In the genomic region with DNA sequence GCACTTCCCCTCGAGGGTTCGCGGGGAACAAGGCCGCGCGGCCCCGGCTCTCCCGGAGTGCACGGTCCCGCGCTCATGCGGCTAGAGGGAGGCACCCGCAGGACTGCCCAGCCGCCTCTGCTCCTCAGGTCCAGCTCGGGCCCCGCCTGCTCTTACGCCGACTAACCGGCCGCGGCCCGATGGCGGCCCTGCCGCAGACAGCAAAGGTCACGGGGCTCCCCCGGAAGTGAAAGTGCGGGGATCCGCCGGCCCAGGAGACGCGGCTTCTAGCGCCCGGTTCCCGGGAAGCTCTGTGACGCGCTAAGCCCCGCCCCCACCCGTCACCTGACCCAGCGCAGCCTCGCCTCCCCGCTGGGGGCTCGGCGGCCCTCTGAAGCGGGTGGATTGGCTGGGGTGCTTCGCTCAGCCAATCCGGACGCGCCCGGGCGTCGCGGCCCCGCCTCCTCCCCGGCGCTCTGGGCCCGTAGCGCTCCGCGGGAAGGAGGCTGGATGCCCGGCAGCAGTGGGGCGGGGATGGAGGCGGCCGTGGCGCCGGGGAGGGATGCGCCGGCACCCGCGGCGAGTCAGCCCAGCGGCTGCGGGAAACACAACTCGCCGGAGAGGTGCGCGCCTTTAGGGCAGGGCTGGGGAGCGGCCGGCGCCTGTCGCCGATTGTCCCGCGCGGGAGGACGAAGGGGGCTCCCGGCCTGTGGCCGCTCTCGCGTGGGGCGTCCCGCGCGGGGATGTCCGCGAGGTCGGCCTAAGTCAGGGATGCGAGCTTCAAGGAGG, we compare ENCODE assay signal across 1 cellular context.
TF ChIP-seq lines count a peak whose summit lies in the region.

A gene with protein sequence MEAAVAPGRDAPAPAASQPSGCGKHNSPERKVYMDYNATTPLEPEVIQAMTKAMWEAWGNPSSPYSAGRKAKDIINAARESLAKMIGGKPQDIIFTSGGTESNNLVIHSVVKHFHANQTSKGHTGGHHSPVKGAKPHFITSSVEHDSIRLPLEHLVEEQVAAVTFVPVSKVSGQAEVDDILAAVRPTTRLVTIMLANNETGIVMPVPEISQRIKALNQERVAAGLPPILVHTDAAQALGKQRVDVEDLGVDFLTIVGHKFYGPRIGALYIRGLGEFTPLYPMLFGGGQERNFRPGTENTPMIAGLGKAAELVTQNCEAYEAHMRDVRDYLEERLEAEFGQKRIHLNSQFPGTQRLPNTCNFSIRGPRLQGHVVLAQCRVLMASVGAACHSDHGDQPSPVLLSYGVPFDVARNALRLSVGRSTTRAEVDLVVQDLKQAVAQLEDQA (plus strand): TSS at position 460 of the 768 bp plus-strand sequence. CDS start 54 bp downstream, at position 514.

TF ChIP-seq in SK-N-SH, 30 proteins besides CTCF, POLR2A, EP300 and RAD21 (continued from another document):
- TF ChIP-seq, protein P1, sequence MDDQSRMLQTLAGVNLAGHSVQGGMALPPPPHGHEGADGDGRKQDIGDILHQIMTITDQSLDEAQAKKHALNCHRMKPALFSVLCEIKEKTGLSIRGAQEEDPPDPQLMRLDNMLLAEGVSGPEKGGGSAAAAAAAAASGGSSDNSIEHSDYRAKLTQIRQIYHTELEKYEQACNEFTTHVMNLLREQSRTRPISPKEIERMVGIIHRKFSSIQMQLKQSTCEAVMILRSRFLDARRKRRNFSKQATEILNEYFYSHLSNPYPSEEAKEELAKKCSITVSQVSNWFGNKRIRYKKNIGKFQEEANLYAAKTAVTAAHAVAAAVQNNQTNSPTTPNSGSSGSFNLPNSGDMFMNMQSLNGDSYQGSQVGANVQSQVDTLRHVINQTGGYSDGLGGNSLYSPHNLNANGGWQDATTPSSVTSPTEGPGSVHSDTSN (IDR thresholded peaks at IDR 0.05) = no peak
- TF ChIP-seq, protein P2, sequence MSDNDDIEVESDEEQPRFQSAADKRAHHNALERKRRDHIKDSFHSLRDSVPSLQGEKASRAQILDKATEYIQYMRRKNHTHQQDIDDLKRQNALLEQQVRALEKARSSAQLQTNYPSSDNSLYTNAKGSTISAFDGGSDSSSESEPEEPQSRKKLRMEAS (IDR thresholded peaks at IDR 0.05; ENCODE audit: low read depth) = peak; percentile 77
- TF ChIP-seq, protein P3, sequence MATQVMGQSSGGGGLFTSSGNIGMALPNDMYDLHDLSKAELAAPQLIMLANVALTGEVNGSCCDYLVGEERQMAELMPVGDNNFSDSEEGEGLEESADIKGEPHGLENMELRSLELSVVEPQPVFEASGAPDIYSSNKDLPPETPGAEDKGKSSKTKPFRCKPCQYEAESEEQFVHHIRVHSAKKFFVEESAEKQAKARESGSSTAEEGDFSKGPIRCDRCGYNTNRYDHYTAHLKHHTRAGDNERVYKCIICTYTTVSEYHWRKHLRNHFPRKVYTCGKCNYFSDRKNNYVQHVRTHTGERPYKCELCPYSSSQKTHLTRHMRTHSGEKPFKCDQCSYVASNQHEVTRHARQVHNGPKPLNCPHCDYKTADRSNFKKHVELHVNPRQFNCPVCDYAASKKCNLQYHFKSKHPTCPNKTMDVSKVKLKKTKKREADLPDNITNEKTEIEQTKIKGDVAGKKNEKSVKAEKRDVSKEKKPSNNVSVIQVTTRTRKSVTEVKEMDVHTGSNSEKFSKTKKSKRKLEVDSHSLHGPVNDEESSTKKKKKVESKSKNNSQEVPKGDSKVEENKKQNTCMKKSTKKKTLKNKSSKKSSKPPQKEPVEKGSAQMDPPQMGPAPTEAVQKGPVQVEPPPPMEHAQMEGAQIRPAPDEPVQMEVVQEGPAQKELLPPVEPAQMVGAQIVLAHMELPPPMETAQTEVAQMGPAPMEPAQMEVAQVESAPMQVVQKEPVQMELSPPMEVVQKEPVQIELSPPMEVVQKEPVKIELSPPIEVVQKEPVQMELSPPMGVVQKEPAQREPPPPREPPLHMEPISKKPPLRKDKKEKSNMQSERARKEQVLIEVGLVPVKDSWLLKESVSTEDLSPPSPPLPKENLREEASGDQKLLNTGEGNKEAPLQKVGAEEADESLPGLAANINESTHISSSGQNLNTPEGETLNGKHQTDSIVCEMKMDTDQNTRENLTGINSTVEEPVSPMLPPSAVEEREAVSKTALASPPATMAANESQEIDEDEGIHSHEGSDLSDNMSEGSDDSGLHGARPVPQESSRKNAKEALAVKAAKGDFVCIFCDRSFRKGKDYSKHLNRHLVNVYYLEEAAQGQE (IDR thresholded peaks at IDR 0.05; ENCODE audit: low read depth, low read length) = no peak
- TF ChIP-seq NRF1 (IDR thresholded peaks at IDR 0.05; ENCODE audit: low read depth, low read length) = peak; percentile 42
- TF ChIP-seq, protein P4, sequence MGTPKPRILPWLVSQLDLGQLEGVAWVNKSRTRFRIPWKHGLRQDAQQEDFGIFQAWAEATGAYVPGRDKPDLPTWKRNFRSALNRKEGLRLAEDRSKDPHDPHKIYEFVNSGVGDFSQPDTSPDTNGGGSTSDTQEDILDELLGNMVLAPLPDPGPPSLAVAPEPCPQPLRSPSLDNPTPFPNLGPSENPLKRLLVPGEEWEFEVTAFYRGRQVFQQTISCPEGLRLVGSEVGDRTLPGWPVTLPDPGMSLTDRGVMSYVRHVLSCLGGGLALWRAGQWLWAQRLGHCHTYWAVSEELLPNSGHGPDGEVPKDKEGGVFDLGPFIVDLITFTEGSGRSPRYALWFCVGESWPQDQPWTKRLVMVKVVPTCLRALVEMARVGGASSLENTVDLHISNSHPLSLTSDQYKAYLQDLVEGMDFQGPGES (IDR thresholded peaks at IDR 0.05; ENCODE audit: low read depth, low read length) = no peak
- TF ChIP-seq NFIC (IDR thresholded peaks at IDR 0.05; ENCODE audit: borderline replicate concordance) = no peak; the same call in 1 of the 2 replicates
- TF ChIP-seq POLR2AphosphoS5 (IDR thresholded peaks at IDR 0.05; ENCODE audit: low read depth, low read length) = peak; percentile 91
- no peak for TF ChIP-seq FOSL2 (IDR thresholded peaks at IDR 0.05; ENCODE audit: borderline replicate concordance, low read depth)
- peak; percentile 73 for TF ChIP-seq CHD2 (IDR thresholded peaks at IDR 0.05; ENCODE audit: low read length, partially characterized antibody)
